In genomic region chr6:108751851-108752732, GRCh38 we compare ENCODE assay signal across 26 cellular contexts.
A peak's percentile ranks its signal among the peaks of the same experiment; 100 is the strongest.
DNase-seq lines count a peak whose midpoint lies in the region; ATAC-seq and TF ChIP-seq lines count a peak whose summit lies in the region.
"Had no signal": no experiment of that assay in that cellular context is flagged by ENCODE, and none has a peak within 500 bp of the region (broad histone marks: within the 10 kb centered on the region; RNA-seq: fewer than 3 reads in every experiment).

No MANE protein-coding gene starts in this region.

- no peaks in the 10 kb centered on the region for H3K9me2 ChIP-seq in PC-3 (replicated peaks; ENCODE audit: low read length)

- peaks cover 58% of the 10 kb centered on the region for H3K4me1 ChIP-seq in PC-3 (ENCODE audit: insufficient read depth, low read length)
- H3K4me1 ChIP-seq: thyroid gland had no signal

- H3K9me3 ChIP-seq in PC-3 (ENCODE audit: low read length) = no peaks in the 10 kb centered on the region
- H3K9me3 ChIP-seq: sigmoid colon, thyroid gland had no signal

- H3K9ac ChIP-seq in PC-3 (ENCODE audit: low read length) = peak overlapping the region; percentile 74

- no TSS peak for BruUV-seq in PC-3 (replicated peaks; lab: Mats Ljungman, UMichigan)

- no peak for TF ChIP-seq CTCF in PC-3 (conservative IDR thresholded peaks at IDR 0.05; ENCODE audit: low read depth, low read length)

- H3K27ac ChIP-seq in PC-3 (ENCODE audit: low read length) = peak overlapping the region; percentile 97
- H3K27ac ChIP-seq: foreskin keratinocyte, sigmoid colon, thyroid gland had no signal

- H3K27me3 ChIP-seq in PC-3 (ENCODE audit: low read length) = no peaks in the 10 kb centered on the region
- H3K27me3 ChIP-seq: foreskin keratinocyte, sigmoid colon, thyroid gland had no signal

- H3K36me3 ChIP-seq in PC-3 (ENCODE audit: low read depth, low read length) = no peaks in the 10 kb centered on the region
- H3K36me3 ChIP-seq: sigmoid colon, thyroid gland had no signal

- no peak overlapping the region for H3K4me3 ChIP-seq in PC-3 (ENCODE audit: low read length)
- H3K4me3 ChIP-seq: GM23338, sigmoid colon, thyroid gland had no signal

- ATAC-seq in PC-3 (no peak; the same call in 1 of the 2 replicates), GM21717 (IDR thresholded peaks at IDR 0.05; ENCODE audit: unreplicated experiment) (no peak)
- ATAC-seq in activated T-cell treated with anti-CD3 and anti-CD28 coated beads, Interleukin-2, amount 50 U/mL, for 72 hours (replicated peaks in 1 of 2) = no peak
- ATAC-seq: CD8-positive, alpha-beta T cell; esophagus mucosa; foreskin keratinocyte; GM23338; stimulated activated naive CD8-positive, alpha-beta T cell treated with anti-CD3 and anti-CD28 coated beads, Interleukin-15, Interleukin-2, amounts not matched to agents 100 U/mL and 50 U/mL, for 24 hours had no signal

- peaks cover 11% of the 10 kb centered on the region for H3K4me1 Mint-ChIP-seq in activated T-cell treated with anti-CD3 and anti-CD28 coated beads, Interleukin-2, amount 50 U/mL, for 72 hours (ENCODE audit: low read depth)

- CTCF ChIA-PET in PC-3 (lab: Charles Lee) = no interaction called here

- intact Hi-C loops in PC-3 (cut with micrococcal nuclease) = no loop called here

- POLR2A ChIA-PET in PC-3 (lab: Charles Lee; ENCODE audit: unreplicated experiment) = no interaction called here

- H3K4me2 ChIP-seq in PC-3 (ENCODE audit: low read length) = peak overlapping the region; percentile 67
- H3K4me2 ChIP-seq: GM23338 had no signal

- no peaks in the 10 kb centered on the region for H3K36me3 Mint-ChIP-seq in activated T-cell treated with anti-CD3 and anti-CD28 coated beads, Interleukin-2, amount 50 U/mL, for 72 hours (ENCODE audit: insufficient read depth in 2 of 2)
- H3K36me3 Mint-ChIP-seq: CD8-positive, alpha-beta T cell had no signal

- H3K79me2 ChIP-seq in PC-3 (ENCODE audit: low read length) = no peaks in the 10 kb centered on the region

- H3K27ac Mint-ChIP-seq in activated T-cell treated with anti-CD3 and anti-CD28 coated beads, Interleukin-2, amount 50 U/mL, for 72 hours = no peak overlapping the region
- H3K27ac Mint-ChIP-seq: activated naive CD4-positive, alpha-beta T cell treated with anti-CD3 and anti-CD28 coated beads for 36 hours; CD8-positive, alpha-beta T cell; GM23338; progenitor cell of endocrine pancreas had no signal

- DNase-seq in activated CD8-positive, alpha-beta memory T cell treated with anti-CD3 and anti-CD28 coated beads for 24 hours = peak; percentile 5
- DNase-seq in activated CD8-positive, alpha-beta memory T cell treated with anti-CD3 and anti-CD28 coated beads, Interleukin-2, amount 50 U/mL, for 4 hours = no peak
- DNase-seq in PC-3 (no peak), islet precursor cell (peak; percentile 21), superior temporal gyrus (ENCODE audit: extremely low spot score) (peak; percentile 31)
- no peak for DNase-seq in stimulated activated CD4-positive, alpha-beta T cell treated with anti-CD3 and anti-CD28 coated beads, Interleukin-2, amount 100 ng/mL, for 48 hours
- DNase-seq in activated T-cell treated with anti-CD3 and anti-CD28 coated beads, Interleukin-2, amount 50 U/mL, for 72 hours = no peak
- DNase-seq: activated CD4-positive, alpha-beta T cell treated with anti-CD3 and anti-CD28 coated beads for 48 hours; activated naive CD4-positive, alpha-beta T cell treated with anti-CD3 and anti-CD28 coated beads for 36 hours; AML-193; amniotic stem cell; CD8-positive, alpha-beta T cell; foreskin keratinocyte; left cardiac atrium; mesenchymal stem cell; NCI-H1048; NCI-H187; Right ventricle myocardium superior; sigmoid colon; stimulated activated CD4-positive, alpha-beta T cell treated with anti-CD3 and anti-CD28 coated beads, Interleukin-15, amount 100 ng/mL, for 24 hours; stimulated activated naive CD8-positive, alpha-beta T cell treated with anti-CD3 and anti-CD28 coated beads, Interleukin-15, Interleukin-2, amounts not matched to agents 100 U/mL and 50 U/mL, for 24 hours; thyroid gland had no signal

- H4K20me1 ChIP-seq in PC-3 (ENCODE audit: low read length) = no peaks in the 10 kb centered on the region

- no peak overlapping the region for H2AFZ ChIP-seq in PC-3 (ENCODE audit: low read length)
- H2AFZ ChIP-seq: GM23338 had no signal

- no peaks in the 10 kb centered on the region for H3K9me3 Mint-ChIP-seq in activated T-cell treated with anti-CD3 and anti-CD28 coated beads, Interleukin-2, amount 50 U/mL, for 72 hours
- H3K9me3 Mint-ChIP-seq: activated naive CD4-positive, alpha-beta T cell treated with anti-CD3 and anti-CD28 coated beads for 36 hours; CD8-positive, alpha-beta T cell; GM23338 had no signal

- no peak overlapping the region for H3K4me3 Mint-ChIP-seq in activated T-cell treated with anti-CD3 and anti-CD28 coated beads, Interleukin-2, amount 50 U/mL, for 72 hours
- H3K4me3 Mint-ChIP-seq: activated naive CD4-positive, alpha-beta T cell treated with anti-CD3 and anti-CD28 coated beads for 36 hours; CD8-positive, alpha-beta T cell; GM23338 had no signal

- H3F3A ChIP-seq in PC-3 (ENCODE audit: low read length, unreplicated experiment) = no peaks in the 10 kb centered on the region

- H3K27me3 Mint-ChIP-seq in activated T-cell treated with anti-CD3 and anti-CD28 coated beads, Interleukin-2, amount 50 U/mL, for 72 hours (ENCODE audit: low read depth) = peaks cover 7% of the 10 kb centered on the region

Comparison
In these comparisons a context has a peak if more than half of its experiments do, and no peak if none do; other contexts are left out.
1. DNase-seq: peak in activated CD8-positive, alpha-beta memory T cell treated with anti-CD3 and anti-CD28 coated beads for 24 hours (single experiment), islet precursor cell (single experiment) and superior temporal gyrus (single experiment); none in activated CD8-positive, alpha-beta memory T cell treated with anti-CD3 and anti-CD28 coated beads, Interleukin-2, amount 50 U/mL, for 4 hours (single experiment), PC-3 (single experiment), stimulated activated CD4-positive, alpha-beta T cell treated with anti-CD3 and anti-CD28 coated beads, Interleukin-2, amount 100 ng/mL, for 48 hours (0 of 2) and activated T-cell treated with anti-CD3 and anti-CD28 coated beads, Interleukin-2, amount 50 U/mL, for 72 hours (0 of 2).